In the genomic region with DNA sequence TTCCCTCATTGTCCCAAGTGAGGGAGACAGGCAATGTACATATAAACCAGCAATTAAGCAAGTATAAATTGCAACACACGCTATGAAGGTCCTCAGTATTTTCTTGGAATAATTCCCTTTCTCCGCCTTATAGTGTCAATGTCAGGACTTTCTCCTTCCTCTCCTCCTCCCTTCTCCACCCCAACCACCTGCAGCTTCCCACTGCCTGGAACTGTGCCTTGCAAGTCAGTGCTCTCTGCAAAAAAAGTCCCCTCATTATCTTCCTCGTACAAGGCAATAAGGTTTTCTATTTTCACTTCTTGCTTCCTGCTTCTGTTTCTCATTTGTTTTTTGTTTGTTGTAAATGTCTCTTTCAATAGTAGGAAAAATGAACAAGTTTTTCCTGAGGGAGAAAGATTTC, we compare ENCODE assay signal across 25 cellular contexts.
"Had no signal": no experiment of that assay in that cellular context is flagged by ENCODE, and none has a peak within 500 bp of the region (broad histone marks: within the 10 kb centered on the region; RNA-seq: fewer than 3 reads in every experiment).

No MANE protein-coding gene starts in this region.

- H3K4me1 Mint-ChIP-seq: activated B cell treated with CpG ODN at 0.5 μM for 24 hours; activated T-helper 17 cell treated with anti-CD3 and anti-CD28 coated beads, Interleukin-2, amount 50 U/mL, for 72 hours; T-helper 17 cell had no signal

- H3K36me3 ChIP-seq: brain microvascular endothelial cell, WERI-Rb-1 had no signal

- DNase-seq: activated B cell treated with CpG ODN at 0.5 μM for 24 hours; activated CD4-positive, alpha-beta T cell treated with anti-CD3 and anti-CD28 coated beads for 48 hours; activated CD4-positive, alpha-beta T cell treated with anti-CD3 and anti-CD28 coated beads, Interleukin-2, amount 50 U/mL, for 1 hour; activated CD4-positive, alpha-beta T cell treated with anti-CD3 and anti-CD28 coated beads, Interleukin-2, amount 50 U/mL, for 48 hours; activated CD8-positive, alpha-beta memory T cell treated with anti-CD3 and anti-CD28 coated beads for 24 hours; activated CD8-positive, alpha-beta T cell treated with anti-CD3 and anti-CD28 coated beads for 36 hours; activated effector memory CD4-positive, alpha-beta T cell treated with Interleukin-2 at 50 U/mL for 16 hours; activated gamma-delta T cell treated with Interleukin-2 at 50 U/mL for 16 hours; activated naive CD4-positive, alpha-beta T cell treated with anti-CD3 and anti-CD28 coated beads, Interleukin-2, amount 50 U/mL, for 16 hours; activated naive CD4-positive, alpha-beta T cell treated with Interleukin-2 at 50 U/mL for 16 hours; activated T-cell treated with anti-CD3 and anti-CD28 coated beads, Interleukin-2, amount 50 U/mL, for 4 hours; amniotic stem cell; brain microvascular endothelial cell; effector memory CD4-positive, alpha-beta T cell; endodermal cell; foreskin fibroblast; T-helper 1 cell; T-helper 17 cell; T1000; WERI-Rb-1 had no signal

- H3K36me3 Mint-ChIP-seq: activated naive CD8-positive, alpha-beta T cell had no signal

- ATAC-seq: activated CD4-positive, CD25-positive, alpha-beta regulatory T cell treated with anti-CD3 and anti-CD28 coated beads, Interleukin-2, amount 50 U/mL, for 24 hours; activated CD8-positive, alpha-beta T cell treated with anti-CD3 and anti-CD28 coated beads for 36 hours; activated T-cell treated with anti-CD3 and anti-CD28 coated beads, Interleukin-2, amount 50 U/mL, for 4 hours; activated T-helper 17 cell treated with anti-CD3 and anti-CD28 coated beads, Interleukin-2, amount 50 U/mL, for 72 hours; esophagus mucosa; T-helper 17 cell had no signal

- H3K4me3 Mint-ChIP-seq: activated B cell treated with CpG ODN at 0.5 μM for 24 hours; activated CD8-positive, alpha-beta T cell treated with anti-CD3 and anti-CD28 coated beads for 36 hours; activated naive CD8-positive, alpha-beta T cell; activated T-cell treated with anti-CD3 and anti-CD28 coated beads, Interleukin-2, amount 50 U/mL, for 4 hours; activated T-helper 17 cell treated with anti-CD3 and anti-CD28 coated beads, Interleukin-2, amount 50 U/mL, for 72 hours; endodermal cell; T-helper 17 cell; T-helper 2 cell treated with Interferon-gamma antibody and Interleukin-4, amounts not matched to agents 5 μg/mL and 100 μg/mL, for 36 hours had no signal

- H3K27ac Mint-ChIP-seq: activated B cell treated with CpG ODN at 0.5 μM for 24 hours; activated CD8-positive, alpha-beta T cell treated with anti-CD3 and anti-CD28 coated beads for 36 hours; activated naive CD8-positive, alpha-beta T cell; activated T-helper 17 cell treated with anti-CD3 and anti-CD28 coated beads, Interleukin-2, amount 50 U/mL, for 72 hours; endodermal cell; T-helper 17 cell; T-helper 2 cell treated with Interferon-gamma antibody and Interleukin-4, amounts not matched to agents 5 μg/mL and 100 μg/mL, for 36 hours had no signal
